8 cellular contexts compared by ENCODE assay signal in the genomic region with DNA sequence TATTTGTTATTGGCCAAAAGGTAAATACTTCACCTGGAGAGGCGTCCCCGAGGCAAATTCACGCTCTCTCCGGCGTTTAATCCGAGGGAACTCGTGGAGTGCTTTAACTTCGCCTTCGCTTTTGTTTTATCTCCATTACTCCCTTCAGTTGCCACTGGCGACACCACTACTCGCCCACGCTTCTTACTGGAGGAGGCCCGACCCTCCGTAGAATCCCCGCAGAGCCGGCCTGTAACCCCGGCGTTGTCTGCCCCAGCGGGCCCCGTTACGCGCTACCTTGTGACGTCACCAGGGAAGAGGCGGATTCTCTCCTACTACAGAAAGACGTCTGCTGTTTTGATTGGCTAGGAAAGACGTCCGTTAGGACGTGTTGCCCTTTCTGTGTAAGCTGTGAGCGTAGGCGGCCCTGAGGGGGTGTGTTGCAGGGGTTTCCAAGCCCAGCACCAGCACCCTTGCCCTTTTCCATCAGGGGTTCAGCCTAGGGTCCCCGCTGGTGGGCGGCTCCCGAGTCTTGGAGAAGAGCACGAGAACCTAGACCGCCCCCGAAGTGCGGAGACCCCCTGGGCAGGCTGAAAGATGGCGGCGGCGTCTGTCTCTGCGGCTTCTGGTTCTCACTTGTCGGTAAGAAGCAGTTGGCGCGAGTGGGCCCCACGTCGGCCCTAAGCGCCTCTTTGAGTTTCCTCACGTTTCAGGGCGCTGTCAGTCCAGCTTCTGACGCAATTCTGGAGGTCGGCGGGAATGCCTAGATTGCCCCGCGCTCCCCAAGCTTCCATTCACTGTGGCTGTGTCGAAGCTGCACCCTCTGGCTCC. TPM values are rescaled to one million over a fixed set of nuclear protein-coding genes. Genes with fewer than 3 reads are reported as not detected.
DNase-seq lines count a peak whose midpoint lies in the region; ATAC-seq, FAIRE-seq and TF ChIP-seq lines count a peak whose summit lies in the region.

CEP57 (plus strand) TSS at position 376 of the 810 bp plus-strand sequence; CDS start at position 577, 201 bp downstream.

- H3K27ac ChIP-seq in KOPT-K1 (ENCODE audit: low read depth, low read length, poor library complexity, severe bottlenecking) (peak within 1 kb of the TSS; percentile 90), esophagus muscularis mucosa (replicated peaks in 1 of 4) (peak within 1 kb of the TSS; percentile 97 to 99 (median 98)), muscle layer of duodenum (ENCODE audit: low read length) (peak within 1 kb of the TSS; percentile 99)

- FAIRE-seq in RCC 7860 (lab: Jason Lieb, UNC): peak; percentile 72

- H3K9me3 ChIP-seq in KOPT-K1 (ENCODE audit: insufficient read depth, low read length, poor library complexity, severe bottlenecking): no peaks in the 10 kb centered on the region
- no peaks in the 10 kb centered on the region for H3K9me3 ChIP-seq in esophagus muscularis mucosa
- no peaks in the 10 kb centered on the region for H3K9me3 ChIP-seq in muscle layer of duodenum (ENCODE audit: control insufficient read depth in 1 of 2, low read length in 2 of 2)

- TF ChIP-seq CTCF in esophagus muscularis mucosa (IDR thresholded peaks at IDR 0.05): no peak

- peak within 1 kb of the TSS; percentile 100 for H3K27ac Mint-ChIP-seq in activated T-cell treated with anti-CD3 and anti-CD28 coated beads, Interleukin-2, amount 50 U/mL, for 72 hours

- H3K4me1 ChIP-seq in esophagus muscularis mucosa: peaks cover 23 to 31% (median 29%) of the 10 kb centered on the region in 4 donors
- peaks cover 17 to 22% of the 10 kb centered on the region in 2 donors for H3K4me1 ChIP-seq in muscle layer of duodenum (ENCODE audit: control insufficient read depth in 1 of 2, insufficient read depth in 2 of 2, low read length in 2 of 2)

- 0% methylated on average over 19 of the region's 55 CpGs for WGBS in esophagus muscularis mucosa

- H3K4me3 ChIP-seq in esophagus muscularis mucosa (peak within 1 kb of the TSS; percentile 84 to 94 (median 88)), muscle layer of duodenum (ENCODE audit: low read depth in 1 of 2, low read length in 2 of 2) (peak within 1 kb of the TSS; percentile 94 to 97)

- peak within 1 kb of the TSS; percentile 88 to 100 for H3K4me3 Mint-ChIP-seq in activated T-cell treated with anti-CD3 and anti-CD28 coated beads, Interleukin-2, amount 50 U/mL, for 72 hours

- TF ChIP-seq EP300 in esophagus muscularis mucosa (IDR thresholded peaks at IDR 0.05): no peak

- H3K27me3 ChIP-seq in esophagus muscularis mucosa (no peaks in the 10 kb centered on the region), muscle layer of duodenum (ENCODE audit: low read depth, low read length) (no peaks in the 10 kb centered on the region)

- peaks cover 11 to 38% of the 10 kb centered on the region in 2 donors for H3K36me3 Mint-ChIP-seq in activated T-cell treated with anti-CD3 and anti-CD28 coated beads, Interleukin-2, amount 50 U/mL, for 72 hours (ENCODE audit: insufficient read depth in 2 of 2)

- DNase-seq in DMS53 treated with DMSO at 0.1 percent for 48 hours (lab: John Stamatoyannopoulos, UW; ENCODE audit: unreplicated experiment) (peak; percentile 97), RCC 7860 (ENCODE audit: low spot score) (peak; percentile 93), esophagus muscularis mucosa (ENCODE audit: extremely low spot score) (peak; percentile 99)
- DNase-seq in activated T-cell treated with anti-CD3 and anti-CD28 coated beads, Interleukin-2, amount 50 U/mL, for 72 hours: peak; percentile 95 to 97
- peak; percentile 93 to 96 for DNase-seq in stimulated activated CD8-positive, alpha-beta memory T cell treated with anti-CD3 and anti-CD28 coated beads, Interleukin-7, amount 100 ng/mL, for 4 hours (ENCODE audit: low read depth in 2 of 2)

- peaks cover 37% of the 10 kb centered on the region for H3K36me3 ChIP-seq in KOPT-K1 (ENCODE audit: insufficient read depth, low read length)
- H3K36me3 ChIP-seq in esophagus muscularis mucosa: peaks cover 15 to 24% (median 19%) of the 10 kb centered on the region in 4 donors
- peaks cover 15 to 20% of the 10 kb centered on the region in 2 donors for H3K36me3 ChIP-seq in muscle layer of duodenum (ENCODE audit: control insufficient read depth in 1 of 2, insufficient read depth in 2 of 2, low read length in 2 of 2)

- H3K27me3 Mint-ChIP-seq in activated T-cell treated with anti-CD3 and anti-CD28 coated beads, Interleukin-2, amount 50 U/mL, for 72 hours (ENCODE audit: low read depth): no peaks in the 10 kb centered on the region

- TF ChIP-seq POLR2A in esophagus muscularis mucosa (IDR thresholded peaks at IDR 0.05; ENCODE audit: low read depth): peak; percentile 27

- intact Hi-C loops in esophagus muscularis mucosa (cut with DNase I): loop anchor here (10.0 kb wide), 1 partner anchor 816 kb away; the partner anchor contains the start of genes CWC15 and KDM4D

- peak; percentile 69 for ATAC-seq in GM21786 (IDR thresholded peaks at IDR 0.05; ENCODE audit: unreplicated experiment)
- peak; percentile 71 to 74 for ATAC-seq in activated T-cell treated with anti-CD3 and anti-CD28 coated beads, Interleukin-2, amount 50 U/mL, for 72 hours (replicated peaks in 1 of 2)

- H3K9me3 Mint-ChIP-seq in activated T-cell treated with anti-CD3 and anti-CD28 coated beads, Interleukin-2, amount 50 U/mL, for 72 hours: no peaks in the 10 kb centered on the region

- peaks cover 77% of the 10 kb centered on the region for H3K4me1 Mint-ChIP-seq in activated T-cell treated with anti-CD3 and anti-CD28 coated beads, Interleukin-2, amount 50 U/mL, for 72 hours (ENCODE audit: low read depth)

RNA-seq across cellular contexts. Expression of gene CEP57, which starts in this region (rescaled TPM):
- 100 to 1,000 TPM; 159 to 168 TPM for total RNA-seq in activated T-cell treated with anti-CD3 and anti-CD28 coated beads, Interleukin-2, amount 50 U/mL, for 72 hours
- 10 to 100 TPM; 22.9 to 46.9 (median 23.9) TPM for total RNA-seq in esophagus muscularis mucosa

Comparison
In these comparisons a context has a peak if more than half of its experiments do, and no peak if none do; other contexts are left out.
1. Peak in every context shown above with its lines: DNase-seq, ATAC-seq, H3K4me3 ChIP-seq and H3K27ac ChIP-seq.